9 cellular contexts compared by ENCODE assay signal in the genomic region with DNA sequence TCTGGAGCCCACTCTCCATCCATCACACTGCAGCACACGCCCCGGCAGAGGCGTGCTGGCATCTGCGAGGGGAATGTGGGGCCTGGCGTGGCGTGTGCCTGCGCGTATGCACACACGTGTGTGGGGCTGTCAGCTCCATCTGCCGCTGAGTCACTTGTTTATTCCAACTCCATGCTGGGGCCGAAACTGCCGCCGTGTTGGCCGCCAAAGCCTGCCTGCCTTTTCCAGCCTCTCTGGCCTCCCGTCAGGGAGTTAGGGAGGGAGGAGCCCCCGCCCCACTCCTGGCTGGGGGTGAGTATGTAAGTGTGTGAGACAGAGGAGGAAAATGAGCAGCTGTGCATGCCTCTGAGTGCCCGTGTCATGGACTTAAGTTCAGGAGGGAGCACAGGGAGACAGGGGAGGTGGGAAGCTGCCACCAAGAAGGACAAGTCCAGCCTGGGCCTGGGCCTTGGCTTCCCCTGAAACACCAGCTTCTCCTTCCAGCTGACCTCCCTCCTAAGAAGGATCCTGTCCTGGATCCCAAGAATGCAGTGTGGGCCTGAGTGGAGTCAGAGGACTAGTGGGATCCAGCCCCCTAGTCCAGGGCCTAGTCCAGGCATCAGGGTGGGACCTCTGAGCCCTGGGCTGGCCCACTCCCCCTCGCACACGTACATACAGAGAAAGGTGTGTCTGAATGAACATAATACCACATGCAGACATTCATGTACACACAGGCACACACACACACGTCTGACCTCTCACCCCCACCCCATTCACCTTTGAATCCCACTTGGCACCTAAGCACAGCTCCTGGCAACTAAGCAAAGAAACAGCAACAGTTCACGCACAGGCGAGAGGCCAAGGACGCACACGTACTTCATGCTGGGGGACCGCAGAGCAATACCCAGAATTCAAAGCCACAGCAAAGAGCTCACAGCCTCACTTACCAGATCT. TPM values are rescaled to one million over a fixed set of nuclear protein-coding genes. Genes with fewer than 3 reads are reported as not detected.
DNase-seq lines count a peak whose midpoint lies in the region; ATAC-seq and TF ChIP-seq lines count a peak whose summit lies in the region.
"Had no signal": no experiment of that assay in that cellular context is flagged by ENCODE, and none has a peak within 500 bp of the region (broad histone marks: within the 10 kb centered on the region; RNA-seq: fewer than 3 reads in every experiment).

No MANE protein-coding gene starts in this region.

- DNase-seq in DMS79 treated with DMSO at 0.1 percent for 48 hours (lab: John Stamatoyannopoulos, UW) (peak; percentile 57), inferior parietal cortex (ENCODE audit: extremely low spot score) (peak; percentile 73), spleen (peak; percentile 67), dermis blood vessel endothelial cell (no peak), RKO (ENCODE audit: low spot score) (no peak), AML-193 (lab: John Stamatoyannopoulos, UW) (no peak)

- H3K36me3 ChIP-seq in spleen, result peaks cover 7 to 100% (median 96%) of the 10 kb centered on the region in 6 donors

- no peak for ATAC-seq in GM19467 (IDR thresholded peaks at IDR 0.05; ENCODE audit: unreplicated experiment)

- peaks cover under 1 to 27% (median 13%) of the 10 kb centered on the region in 6 donors for H3K4me1 ChIP-seq in spleen

- 75 to 91% (median 88%) methylated on average over 25 of the region's 25 CpGs for WGBS in spleen, 5 donors

- H3K27me3 ChIP-seq in spleen (replicated peaks in 1 of 7), result no peaks in the 10 kb centered on the region
- H3K27me3 ChIP-seq: SJCRH30 had no signal

- no peak overlapping the region for H3K4me3 ChIP-seq in spleen
- H3K4me3 ChIP-seq: SJCRH30 had no signal

- TF ChIP-seq POLR2A in spleen (IDR thresholded peaks at IDR 0.05), result no peak

- H3K9me3 ChIP-seq in spleen, result no peaks in the 10 kb centered on the region
- H3K9me3 ChIP-seq: SJCRH30 had no signal

- H3K27ac ChIP-seq in angular gyrus (ENCODE audit: low read depth, low read length) (peak overlapping the region; percentile 96), spleen (peak overlapping the region in 2 of 8 donors; percentile 11 to 18)
- H3K27ac ChIP-seq: SJCRH30 had no signal

- intact Hi-C loops in spleen (cut with DNase I; ENCODE audit: low total_unique reads), result no loop called here

- no peak for TF ChIP-seq CTCF in spleen (IDR thresholded peaks at IDR 0.05 in 8 of 11, conservative IDR thresholded peaks at IDR 0.05 in 3 of 11)

RNA-seq across cellular contexts. Expression of gene MEF2D, which starts 24.7 kb away (rescaled TPM):
- 100 to 1,000 TPM in 1 of 7 donors, 10 to 100 TPM in 6; 56.0 to 103 (median 71.4) TPM for total RNA-seq in spleen
- 10 to 100 TPM in 1 of 3 donors, 1 to 10 TPM in 2; 7.4 to 22.5 (median 7.6) TPM for polyA plus RNA-seq in spleen
- 10.7 and 11.6 TPM in 2 replicates for total RNA-seq in dermis blood vessel endothelial cell

Comparison
In these comparisons a context has a peak if more than half of its experiments do, and no peak if none do; other contexts are left out.
1. DNase-seq: peak in DMS79 treated with DMSO at 0.1 percent for 48 hours (single experiment), inferior parietal cortex (single experiment) and spleen (single experiment); none in dermis blood vessel endothelial cell (single experiment), RKO (single experiment) and AML-193 (0 of 2).